ENCODE assay signal across 19 cellular contexts in genomic region chr12:99553461-99553860, GRCh38.
"Had no signal": no experiment of that assay in that cellular context is flagged by ENCODE, and none has a peak within 500 bp of the region (broad histone marks: within the 10 kb centered on the region; RNA-seq: fewer than 3 reads in every experiment).

No MANE protein-coding gene starts in this region.

- ATAC-seq: activated CD4-positive, CD25-positive, alpha-beta regulatory T cell treated with anti-CD3 and anti-CD28 coated beads, Interleukin-2, amount 50 U/mL, for 24 hours; body of pancreas; gastrocnemius medialis; heart right ventricle; natural killer cell; sciatic nerve had no signal

- H3K27ac ChIP-seq: body of pancreas, gastrocnemius medialis, heart right ventricle, left ventricle myocardium inferior, spleen, transverse colon had no signal

- DNase-seq: activated CD4-positive, alpha-beta T cell treated with anti-CD3 and anti-CD28 coated beads, Interleukin-2, amount 50 U/mL, for 4 hours; activated naive CD4-positive, alpha-beta T cell treated with anti-CD3 and anti-CD28 coated beads, Interleukin-2, amount 50 U/mL, for 16 hours; activated T-cell treated with anti-CD3 and anti-CD28 coated beads, Interleukin-2, amount 50 U/mL, for 1 hour; body of pancreas; central memory CD4-positive, alpha-beta T cell; cortex of kidney; effector CD8-positive, alpha-beta T cell; gastrocnemius medialis; heart right ventricle; islet precursor cell; left ventricle myocardium inferior; natural killer cell; spleen; stimulated activated CD4-positive, alpha-beta T cell treated with anti-CD3 and anti-CD28 coated beads, Interleukin-1b, Interleukin-23, amount 100 ng/mL, for 48 hours; stimulated activated naive CD4-positive, alpha-beta T cell; substantia nigra; transverse colon had no signal
